In genomic region chr3:62159693-62160092, GRCh38 we compare ENCODE assay signal across 1 cellular context.
TF ChIP-seq lines count a peak whose summit lies in the region.

No MANE protein-coding gene starts in this region.

TF ChIP-seq in GM23338, 12 proteins besides CTCF, POLR2A, EP300 and RAD21 (continued from another document):
- TF ChIP-seq ZNF462 (CRISPR knock-in tag; IDR thresholded peaks at IDR 0.05) (no peak), ZNF114 (CRISPR knock-in tag; IDR thresholded peaks at IDR 0.05) (no peak)
- TF ChIP-seq, protein P1, sequence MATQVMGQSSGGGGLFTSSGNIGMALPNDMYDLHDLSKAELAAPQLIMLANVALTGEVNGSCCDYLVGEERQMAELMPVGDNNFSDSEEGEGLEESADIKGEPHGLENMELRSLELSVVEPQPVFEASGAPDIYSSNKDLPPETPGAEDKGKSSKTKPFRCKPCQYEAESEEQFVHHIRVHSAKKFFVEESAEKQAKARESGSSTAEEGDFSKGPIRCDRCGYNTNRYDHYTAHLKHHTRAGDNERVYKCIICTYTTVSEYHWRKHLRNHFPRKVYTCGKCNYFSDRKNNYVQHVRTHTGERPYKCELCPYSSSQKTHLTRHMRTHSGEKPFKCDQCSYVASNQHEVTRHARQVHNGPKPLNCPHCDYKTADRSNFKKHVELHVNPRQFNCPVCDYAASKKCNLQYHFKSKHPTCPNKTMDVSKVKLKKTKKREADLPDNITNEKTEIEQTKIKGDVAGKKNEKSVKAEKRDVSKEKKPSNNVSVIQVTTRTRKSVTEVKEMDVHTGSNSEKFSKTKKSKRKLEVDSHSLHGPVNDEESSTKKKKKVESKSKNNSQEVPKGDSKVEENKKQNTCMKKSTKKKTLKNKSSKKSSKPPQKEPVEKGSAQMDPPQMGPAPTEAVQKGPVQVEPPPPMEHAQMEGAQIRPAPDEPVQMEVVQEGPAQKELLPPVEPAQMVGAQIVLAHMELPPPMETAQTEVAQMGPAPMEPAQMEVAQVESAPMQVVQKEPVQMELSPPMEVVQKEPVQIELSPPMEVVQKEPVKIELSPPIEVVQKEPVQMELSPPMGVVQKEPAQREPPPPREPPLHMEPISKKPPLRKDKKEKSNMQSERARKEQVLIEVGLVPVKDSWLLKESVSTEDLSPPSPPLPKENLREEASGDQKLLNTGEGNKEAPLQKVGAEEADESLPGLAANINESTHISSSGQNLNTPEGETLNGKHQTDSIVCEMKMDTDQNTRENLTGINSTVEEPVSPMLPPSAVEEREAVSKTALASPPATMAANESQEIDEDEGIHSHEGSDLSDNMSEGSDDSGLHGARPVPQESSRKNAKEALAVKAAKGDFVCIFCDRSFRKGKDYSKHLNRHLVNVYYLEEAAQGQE (IDR thresholded peaks at IDR 0.05; ENCODE audit: unreplicated experiment) = no peak
